21 cellular contexts compared by ENCODE assay signal in genomic region chr10:65566906-65567305, GRCh38.
"Had no signal": no experiment of that assay in that cellular context is flagged by ENCODE, and none has a peak within 500 bp of the region (broad histone marks: within the 10 kb centered on the region; RNA-seq: fewer than 3 reads in every experiment).

No MANE protein-coding gene starts in this region.

- ATAC-seq: left lobe of liver; mucosa of descending colon; naive thymus-derived CD8-positive, alpha-beta T cell; pancreas; right lobe of liver; stimulated activated naive B cell treated with anti-CD40 and anti-IgM and Interleukin-4, amounts not matched to agents 10 μg/mL and 1 μg/mL and 100 μg/mL, for 72 hours; stimulated activated naive CD8-positive, alpha-beta T cell treated with anti-CD3 and anti-CD28 coated beads, Interleukin-15, amount 100 ng/mL, for 72 hours had no signal

- H3K36me3 ChIP-seq: pancreas, right lobe of liver, spleen, tibial nerve had no signal

- H3K27ac Mint-ChIP-seq: naive thymus-derived CD8-positive, alpha-beta T cell; progenitor cell of endocrine pancreas; stimulated activated naive B cell treated with anti-CD40 and anti-IgM and Interleukin-4, amounts not matched to agents 10 μg/mL and 1 μg/mL and 100 μg/mL, for 72 hours; stimulated activated naive CD8-positive, alpha-beta T cell treated with anti-CD3 and anti-CD28 coated beads, Interleukin-15, amount 100 ng/mL, for 72 hours had no signal

- H3K27ac ChIP-seq: coronary artery, hepatocyte, pancreas, right lobe of liver, spleen, testis, tibial nerve had no signal

- H3K27me3 Mint-ChIP-seq: naive thymus-derived CD8-positive, alpha-beta T cell; progenitor cell of endocrine pancreas; stimulated activated naive B cell treated with anti-CD40 and anti-IgM and Interleukin-4, amounts not matched to agents 10 μg/mL and 1 μg/mL and 100 μg/mL, for 72 hours; stimulated activated naive CD8-positive, alpha-beta T cell treated with anti-CD3 and anti-CD28 coated beads, Interleukin-15, amount 100 ng/mL, for 72 hours had no signal

- H3K4me1 ChIP-seq: spleen, testis, tibial nerve had no signal

- H3K79me2 ChIP-seq: hepatocyte had no signal

- H3K36me3 Mint-ChIP-seq: naive thymus-derived CD8-positive, alpha-beta T cell; stimulated activated naive B cell treated with anti-CD40 and anti-IgM and Interleukin-4, amounts not matched to agents 10 μg/mL and 1 μg/mL and 100 μg/mL, for 72 hours had no signal

- H3K4me3 ChIP-seq: coronary artery, hepatocyte, mucosa of descending colon, pancreas, right lobe of liver, spleen, testis, tibial nerve had no signal

- DNase-seq: effector CD8-positive, alpha-beta T cell; foreskin melanocyte; head of caudate nucleus; mammary epithelial cell; mucosa of descending colon; naive thymus-derived CD8-positive, alpha-beta T cell; occipital lobe; pancreas; right lobe of liver; spleen; stimulated activated CD4-positive, alpha-beta T cell treated with anti-CD3 and anti-CD28 coated beads, Interleukin-15, amount 100 ng/mL, for 24 hours; stimulated activated CD4-positive, alpha-beta T cell treated with anti-CD3 and anti-CD28 coated beads, Interleukin-1b, Interleukin-23, amount 100 ng/mL, for 48 hours; stimulated activated CD4-positive, alpha-beta T cell treated with anti-CD3 and anti-CD28 coated beads, Interleukin-4, amount 100 ng/mL, for 24 hours; stimulated activated naive B cell treated with anti-CD40 and anti-IgM and Interleukin-4, amounts not matched to agents 10 μg/mL and 1 μg/mL and 100 μg/mL, for 72 hours; stimulated activated naive CD8-positive, alpha-beta T cell treated with anti-CD3 and anti-CD28 coated beads, Interleukin-15, amount 100 ng/mL, for 72 hours; testis had no signal

- H3K4me3 Mint-ChIP-seq: naive thymus-derived CD8-positive, alpha-beta T cell; stimulated activated naive B cell treated with anti-CD40 and anti-IgM and Interleukin-4, amounts not matched to agents 10 μg/mL and 1 μg/mL and 100 μg/mL, for 72 hours; stimulated activated naive CD8-positive, alpha-beta T cell treated with anti-CD3 and anti-CD28 coated beads, Interleukin-15, amount 100 ng/mL, for 72 hours had no signal

- H3K9me3 ChIP-seq: mucosa of descending colon, pancreas, right lobe of liver, testis had no signal

- H3K4me2 ChIP-seq: hepatocyte had no signal

- H3K4me1 Mint-ChIP-seq: naive thymus-derived CD8-positive, alpha-beta T cell; stimulated activated naive CD8-positive, alpha-beta T cell treated with anti-CD3 and anti-CD28 coated beads, Interleukin-15, amount 100 ng/mL, for 72 hours had no signal

- H2AFZ ChIP-seq: hepatocyte had no signal

- H3K27me3 ChIP-seq: hepatocyte, pancreas, right lobe of liver, testis, tibial nerve had no signal
